ENCODE assay signal across 8 cellular contexts in genomic region chrX:18873189-18873791, GRCh38.
A peak's percentile ranks its signal among the peaks of the same experiment; 100 is the strongest.
DNase-seq lines count a peak whose midpoint lies in the region; FAIRE-seq and TF ChIP-seq lines count a peak whose summit lies in the region.

No MANE protein-coding gene starts in this region.

- H2AFZ ChIP-seq in H9 (ENCODE audit: low read length), result no peak overlapping the region

- H3K36me3 Mint-ChIP-seq in H9 (ENCODE audit: insufficient read depth in 1 of 3, low read depth in 3 of 3), result peaks cover 1 to 3% (median 1%) of the 10 kb centered on the region in 3 experiments; a peak in 5 of 7 replicates

- intact Hi-C loops in ovary (cut with DNase I) (no loop called here), testis (cut with DNase I; ENCODE audit: low total_unique reads) (no loop called here)

- H3K23ac ChIP-seq in H9 (ENCODE audit: insufficient read length, low read depth, low read length), result no peak overlapping the region

- FAIRE-seq in frontal cortex (lab: Jason Lieb, UNC), result no peak

- H4K91ac ChIP-seq in H9 (ENCODE audit: insufficient read length, low read depth, low read length), result no peak overlapping the region

- no peak overlapping the region for H3K4me2 ChIP-seq in H9 (ENCODE audit: insufficient read depth, insufficient read length, low read length)

- no peaks in the 10 kb centered on the region for H3K79me2 ChIP-seq in H9 (ENCODE audit: insufficient read depth, low read length)

- TF ChIP-seq EP300 in ovary (IDR thresholded peaks at IDR 0.05), result no peak

- DNase-seq in Caki2 (ENCODE audit: low read depth), result peak; percentile 21
- peak; percentile 25 for DNase-seq in NCI-H460 (ENCODE audit: extremely low read depth, low read depth)
- DNase-seq in coronary artery (ENCODE audit: low spot score), result no peak
- DNase-seq in ovary, result no peak
- DNase-seq in GM19238 (ENCODE audit: insufficient read length, low spot score), result no peak
- DNase-seq in testis, result no peak
- DNase-seq in H9, result no peak
- no peak for DNase-seq in frontal cortex (ENCODE audit: low spot score in 2 of 2)

- H3K9me3 Mint-ChIP-seq in H9, result peaks cover 71 to 72% of the 10 kb centered on the region in 2 experiments

- H3K18ac ChIP-seq in H9 (ENCODE audit: insufficient read length, low read depth, low read length), result no peak overlapping the region

- no peaks in the 10 kb centered on the region for H3K9me3 ChIP-seq in ovary
- no peaks in the 10 kb centered on the region for H3K9me3 ChIP-seq in testis
- H3K9me3 ChIP-seq in H9 (ENCODE audit: control insufficient read depth, low read depth, low read length), result peaks cover 32% of the 10 kb centered on the region

- no peak overlapping the region for H2BK12ac ChIP-seq in H9 (ENCODE audit: insufficient read length, low read depth, low read length)

- no peak overlapping the region for H3K4me3 Mint-ChIP-seq in H9

- no peaks in the 10 kb centered on the region for H3K79me1 ChIP-seq in H9 (ENCODE audit: insufficient read depth, low read depth, low read length, poor library complexity, severe bottlenecking)

- peaks cover 2% of the 10 kb centered on the region for H3K27me3 Mint-ChIP-seq in H9 (ENCODE audit: low read depth)

- H3K9ac ChIP-seq in H9 (ENCODE audit: extremely low read depth, insufficient read length, low read length), result no peak overlapping the region

- H2AK5ac ChIP-seq in H9 (ENCODE audit: insufficient read length, low read length), result no peak overlapping the region

- H2BK20ac ChIP-seq in H9 (ENCODE audit: low read depth, low read length, poor library complexity, severe bottlenecking), result no peak overlapping the region

- no peak overlapping the region for H3K56ac ChIP-seq in H9 (ENCODE audit: insufficient read length, low read depth, low read length)

- H3K27me3 ChIP-seq in ovary (no peaks in the 10 kb centered on the region), testis (no peaks in the 10 kb centered on the region), H9 (ENCODE audit: insufficient read depth, low read length) (no peaks in the 10 kb centered on the region)

- peak overlapping the region; percentile 58 for H3K4me3 ChIP-seq in coronary artery
- peak overlapping the region; percentile 5 for H3K4me3 ChIP-seq in ovary
- no peak overlapping the region for H3K4me3 ChIP-seq in testis

- H4K20me1 ChIP-seq in H9 (ENCODE audit: control insufficient read depth, insufficient read depth, insufficient read length), result no peaks in the 10 kb centered on the region

- 45 to 63% (median 55%) methylated on average over 27 of the region's 27 CpGs for WGBS in ovary, 3 donors
- WGBS in testis, 2 donors, result 3 to 37% methylated on average over 8 to 13 of the region's 27 CpGs
- WGBS in H9 (ENCODE audit: extremely low coverage, insufficient read length, low lambda C conversion rate), result no CpG with 5 or more reads among the region's 27 CpGs

- in situ Hi-C loops in Caki2 (cut with HindIII; ENCODE audit: low pct_unique_long_range_greater_than_20kb, low sequenced_read_pairs), result no loop called here

- no peak overlapping the region for H3T11ph ChIP-seq in H9 (ENCODE audit: low read length)

- no peak overlapping the region for H3K4ac ChIP-seq in H9 (ENCODE audit: low read depth, low read length)

- H3K27ac Mint-ChIP-seq in H9, result no peak overlapping the region

- H3K4me1 ChIP-seq in ovary (ENCODE audit: insufficient read depth) (no peaks in the 10 kb centered on the region), testis (no peaks in the 10 kb centered on the region), H9 (ENCODE audit: insufficient read depth, low read length) (no peaks in the 10 kb centered on the region)

- H3K36me3 ChIP-seq in ovary (no peaks in the 10 kb centered on the region), testis (ENCODE audit: low read depth, missing control alignments) (no peaks in the 10 kb centered on the region)

- H3K14ac ChIP-seq in H9 (ENCODE audit: insufficient read depth, low read length), result no peak overlapping the region

- no peak overlapping the region for H4K8ac ChIP-seq in H9 (replicated peaks; ENCODE audit: insufficient read length, low read depth, low read length)

- H3K23me2 ChIP-seq in H9 (ENCODE audit: insufficient read length, low read depth, low read length, poor library complexity, severe bottlenecking), result no peaks in the 10 kb centered on the region

- H3K27ac ChIP-seq in coronary artery (peak overlapping the region; percentile 69 to 88), ovary (no peak overlapping the region), testis (no peak overlapping the region), H9 (ENCODE audit: insufficient read length, low read depth, low read length) (no peak overlapping the region)

- no peak overlapping the region for H2BK5ac ChIP-seq in H9 (ENCODE audit: insufficient read length, low read length)

- TF ChIP-seq CTCF in coronary artery (IDR thresholded peaks at IDR 0.05) (no peak), ovary (IDR thresholded peaks at IDR 0.05) (no peak), testis (IDR thresholded peaks at IDR 0.05) (no peak), H9 (conservative IDR thresholded peaks at IDR 0.05) (no peak)

- no peak overlapping the region for H4K5ac ChIP-seq in H9 (ENCODE audit: insufficient read length, low read depth, low read length)

- TF ChIP-seq POLR2A in ovary (IDR thresholded peaks at IDR 0.05), result no peak
- TF ChIP-seq POLR2A in testis (IDR thresholded peaks at IDR 0.05), result no peak

- H2BK120ac ChIP-seq in H9 (ENCODE audit: low read depth, low read length, poor library complexity, severe bottlenecking), result no peak overlapping the region

- no peak overlapping the region for H2BK15ac ChIP-seq in H9 (ENCODE audit: low read depth, low read length)

- peaks cover 0 to 4% of the 10 kb centered on the region in 2 experiments; a peak in 1 of 4 replicates for H3K4me1 Mint-ChIP-seq in H9

Comparison
In these comparisons a context has a peak if more than half of its experiments do, and no peak if none do; other contexts are left out.
1. DNase-seq: peak in Caki2 (single experiment) and NCI-H460 (single experiment); none in coronary artery (single experiment), ovary (0 of 5), GM19238 (single experiment), testis (single experiment), H9 (single experiment) and frontal cortex (0 of 2).
2. H3K27ac ChIP-seq: peak in coronary artery (2 of 2); none in ovary (0 of 2), testis (0 of 2) and H9 (single experiment).
3. H3K4me3 ChIP-seq: peak in coronary artery (single experiment) and ovary (single experiment); none in testis (0 of 2).